ENCODE assay signal across 32 cellular contexts in genomic region chr4:28351826-28352225, GRCh38.
"Had no signal": no experiment of that assay in that cellular context is flagged by ENCODE, and none has a peak within 500 bp of the region (broad histone marks: within the 10 kb centered on the region; RNA-seq: fewer than 3 reads in every experiment).

No MANE protein-coding gene starts in this region.

- H3K27ac Mint-ChIP-seq: activated naive CD8-positive, alpha-beta T cell; activated T-cell treated with anti-CD3 and anti-CD28 coated beads, Interleukin-2, amount 50 U/mL, for 72 hours; naive thymus-derived CD4-positive, alpha-beta T cell; T-helper 1 cell treated with Interleukin-12 subunit alpha and Interleukin-12 subunit beta and Interleukin-4 antibody, amounts not matched to agents 30 μg/mL and 1 μg/mL, for 36 hours had no signal

- H3K27ac ChIP-seq: body of pancreas, coronary artery, parathyroid adenoma, spleen, suprapubic skin, tibial artery, VCaP had no signal

- H3K36me3 ChIP-seq: spleen, suprapubic skin, tibial artery had no signal

- H3K36me3 Mint-ChIP-seq: activated naive CD8-positive, alpha-beta T cell; naive thymus-derived CD4-positive, alpha-beta T cell had no signal

- FAIRE-seq: TTC549 had no signal

- H2AFZ ChIP-seq: parathyroid adenoma had no signal

- H3K4me3 ChIP-seq: body of pancreas, coronary artery, dorsolateral prefrontal cortex, spleen, suprapubic skin, tibial artery had no signal

- H3K4me1 Mint-ChIP-seq: naive thymus-derived CD4-positive, alpha-beta T cell had no signal

- H3K9ac ChIP-seq: parathyroid adenoma had no signal

- H3K4me3 Mint-ChIP-seq: activated naive CD8-positive, alpha-beta T cell; activated T-cell treated with anti-CD3 and anti-CD28 coated beads, Interleukin-2, amount 50 U/mL, for 72 hours; naive thymus-derived CD4-positive, alpha-beta T cell; neural crest cell; T-helper 1 cell treated with Interleukin-12 subunit alpha and Interleukin-12 subunit beta and Interleukin-4 antibody, amounts not matched to agents 30 μg/mL and 1 μg/mL, for 36 hours had no signal

- DNase-seq: activated CD4-positive, alpha-beta T cell treated with anti-CD3 and anti-CD28 coated beads for 4 hours; activated CD4-positive, alpha-beta T cell treated with anti-CD3 and anti-CD28 coated beads, Interleukin-2, amount 50 U/mL, for 4 hours; activated effector memory CD4-positive, alpha-beta T cell treated with Interleukin-2 at 50 U/mL for 16 hours; activated naive CD4-positive, alpha-beta T cell treated with Interleukin-2 at 50 U/mL for 16 hours; activated T-cell treated with anti-CD3 and anti-CD28 coated beads for 4 hours; activated T-cell treated with anti-CD3 and anti-CD28 coated beads, Interleukin-2, amount 50 U/mL, for 72 hours; anterior cingulate cortex; body of pancreas; dorsolateral prefrontal cortex; effector memory CD4-positive, alpha-beta T cell; foreskin melanocyte; islet precursor cell; left cardiac atrium; left ventricle myocardium superior; midbrain; naive thymus-derived CD4-positive, alpha-beta T cell; occipital lobe; right cardiac atrium; spleen; stimulated activated naive CD4-positive, alpha-beta T cell; SW 1271; T-helper 9 cell; tibial artery had no signal

- H3K79me2 ChIP-seq: parathyroid adenoma had no signal

- H3K9me3 ChIP-seq: body of pancreas, tibial artery had no signal

- H3K27me3 Mint-ChIP-seq: activated naive CD8-positive, alpha-beta T cell; naive thymus-derived CD4-positive, alpha-beta T cell had no signal

- H3K27me3 ChIP-seq: body of pancreas, dorsolateral prefrontal cortex, spleen, suprapubic skin, tibial artery had no signal

- H3K4me1 ChIP-seq: body of pancreas, parathyroid adenoma, spleen, suprapubic skin, tibial artery had no signal

- ATAC-seq: activated T-cell treated with anti-CD3 and anti-CD28 coated beads, Interleukin-2, amount 50 U/mL, for 72 hours; body of pancreas; esophagus mucosa; left cardiac atrium; left ventricle myocardium superior; naive thymus-derived CD4-positive, alpha-beta T cell; right cardiac atrium had no signal
